In the genomic region with DNA sequence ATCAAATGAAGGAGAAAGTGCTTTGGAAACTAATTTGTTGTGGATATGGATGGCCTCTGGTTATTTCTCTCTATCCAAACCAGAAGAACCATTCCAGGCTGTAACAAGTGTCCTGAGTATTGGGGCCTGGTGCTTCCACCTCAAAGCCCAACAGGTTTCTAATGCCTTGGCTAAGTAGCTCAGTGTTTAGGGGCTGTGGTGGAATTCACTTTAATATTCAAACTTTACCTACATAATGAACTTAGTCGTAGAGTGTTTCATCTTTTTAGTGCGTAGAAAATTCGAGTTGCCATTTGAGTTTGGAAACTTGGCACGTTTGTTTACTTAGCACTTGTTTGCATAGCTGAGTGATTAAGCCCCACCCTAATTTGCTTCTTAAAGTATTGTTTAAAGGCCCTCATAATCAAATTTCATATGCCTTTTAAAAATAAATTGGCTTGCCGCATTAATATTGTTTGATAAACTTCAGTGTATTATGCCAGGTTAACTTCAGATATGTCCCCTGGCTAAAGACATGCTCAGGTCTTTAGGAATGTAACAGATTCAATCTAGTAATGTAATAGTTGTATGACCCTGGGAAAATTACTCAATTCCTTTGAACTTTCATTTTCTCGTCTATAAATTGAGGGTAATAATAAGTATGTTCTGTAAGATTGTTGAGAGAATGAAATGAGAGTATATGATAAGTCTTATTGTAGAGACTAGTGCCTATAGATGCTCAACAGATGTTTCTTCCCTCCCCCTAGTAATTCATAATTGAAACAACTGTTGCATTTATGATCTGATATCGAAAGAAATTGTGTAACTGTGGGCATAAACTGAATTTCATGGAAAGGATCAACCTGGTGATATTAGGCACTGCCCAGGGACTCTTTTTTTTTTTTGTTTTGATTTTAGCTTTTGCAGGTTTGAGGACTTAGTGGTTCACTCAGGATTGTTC, we compare ENCODE assay signal across 8 cellular contexts. TPM values are rescaled to one million over a fixed set of nuclear protein-coding genes. Genes with fewer than 3 reads are reported as not detected.
DNase-seq lines count a peak whose midpoint lies in the region; ATAC-seq and TF ChIP-seq lines count a peak whose summit lies in the region.

No MANE protein-coding gene starts in this region.

- H3K27ac Mint-ChIP-seq in CD8-positive, alpha-beta memory T cell = peak overlapping the region; percentile 81 to 97 (median 95)
- H3K27ac Mint-ChIP-seq in endothelial cell (ENCODE audit: unreplicated experiment) = peak overlapping the region; percentile 57

- H3K36me3 Mint-ChIP-seq in CD8-positive, alpha-beta memory T cell = peaks cover 0 to 11% (median 0%) of the 10 kb centered on the region in 3 donors
- no peaks in the 10 kb centered on the region for H3K36me3 Mint-ChIP-seq in endothelial cell (ENCODE audit: low read depth, unreplicated experiment)

- H4K20me1 ChIP-seq in OCI-LY1 (ENCODE audit: insufficient read depth, low read length) = no peaks in the 10 kb centered on the region

- peaks cover 0 to 2% of the 10 kb centered on the region in 2 donors for H3K27me3 Mint-ChIP-seq in CD8-positive, alpha-beta memory T cell
- peaks cover 12% of the 10 kb centered on the region for H3K27me3 Mint-ChIP-seq in endothelial cell (ENCODE audit: unreplicated experiment)

- H3K4me1 ChIP-seq in CD8-positive, alpha-beta memory T cell (ENCODE audit: insufficient read depth, low read length) = peaks cover 43% of the 10 kb centered on the region
- H3K4me1 ChIP-seq in OCI-LY1 (ENCODE audit: insufficient read depth, low read length, severe bottlenecking) (peaks cover 58% of the 10 kb centered on the region), ovary (ENCODE audit: insufficient read depth) (peaks cover 2% of the 10 kb centered on the region)

- H3K9me2 ChIP-seq in OCI-LY1 (ENCODE audit: low read depth, low read length) = no peaks in the 10 kb centered on the region

- intact Hi-C loops in ovary (cut with DNase I) = no loop called here

- peak overlapping the region; percentile 85 to 97 (median 93) for H3K4me3 Mint-ChIP-seq in CD8-positive, alpha-beta memory T cell
- peak overlapping the region; percentile 96 for H3K4me3 Mint-ChIP-seq in endothelial cell (ENCODE audit: unreplicated experiment)

- 53 to 61% (median 58%) methylated on average over 7 of the region's 7 CpGs for WGBS in ovary, 3 donors

- no peaks in the 10 kb centered on the region for H3K36me3 ChIP-seq in CD8-positive, alpha-beta memory T cell (ENCODE audit: insufficient read depth, low read length)
- H3K36me3 ChIP-seq in OCI-LY1 (ENCODE audit: insufficient read depth, low read length) = no peaks in the 10 kb centered on the region
- no peaks in the 10 kb centered on the region for H3K36me3 ChIP-seq in ovary

- H3K4me2 ChIP-seq in OCI-LY1 (ENCODE audit: low read length) = peak overlapping the region; percentile 79

- H3K79me2 ChIP-seq in OCI-LY1 (ENCODE audit: insufficient read depth, low read length) = no peaks in the 10 kb centered on the region

- CTCF ChIA-PET in CD8-positive, alpha-beta memory T cell (lab: Charles Lee) = interaction anchor here (0.6 kb wide), 1 partner anchor 167 kb away, joined by 3 read pairs; no protein-coding TSS in a partner anchor

- H3K9me3 Mint-ChIP-seq in CD8-positive, alpha-beta memory T cell = no peaks in the 10 kb centered on the region
- H3K9me3 Mint-ChIP-seq in endothelial cell (ENCODE audit: unreplicated experiment) = no peaks in the 10 kb centered on the region

- TF ChIP-seq CTCF in OCI-LY1 (IDR thresholded peaks at IDR 0.05; ENCODE audit: low read length) (no peak), endothelial cell (IDR thresholded peaks at IDR 0.05; ENCODE audit: unreplicated experiment) (no peak), ovary (IDR thresholded peaks at IDR 0.05) (no peak)

- DNase-seq in CD8-positive, alpha-beta memory T cell = no peak
- DNase-seq in endothelial cell (ENCODE audit: low spot score) (no peak), ovary (no peak), occipital lobe (lab: John Stamatoyannopoulos, UW) (no peak), SK-N-DZ (ENCODE audit: low spot score) (no peak), cerebellar cortex (ENCODE audit: low spot score) (no peak)

- peak overlapping the region; percentile 91 for H3K4me3 ChIP-seq in CD8-positive, alpha-beta memory T cell (ENCODE audit: low read length)
- H3K4me3 ChIP-seq in OCI-LY1 (ENCODE audit: low read depth, low read length, poor library complexity, severe bottlenecking) = peak overlapping the region; percentile 98
- H3K4me3 ChIP-seq in ovary = peak overlapping the region; percentile 88

- no peaks in the 10 kb centered on the region for H3K9me3 ChIP-seq in CD8-positive, alpha-beta memory T cell (ENCODE audit: low read length)
- H3K9me3 ChIP-seq in OCI-LY1 (ENCODE audit: low read length) = no peaks in the 10 kb centered on the region
- H3K9me3 ChIP-seq in ovary = no peaks in the 10 kb centered on the region

- H3F3A ChIP-seq in OCI-LY1 (ENCODE audit: insufficient read depth, low read length) = 0 out of 2 replicates have a peak, but pooled peaks cover 5% of the 10 kb centered on the region

- H2AFZ ChIP-seq in OCI-LY1 (ENCODE audit: low read length) = no peak overlapping the region

- peak overlapping the region; percentile 94 for H3K9ac ChIP-seq in OCI-LY1 (ENCODE audit: low read length)

- POLR2A ChIA-PET in CD8-positive, alpha-beta memory T cell (lab: Charles Lee) = interaction anchor here (0.6 kb wide), 1 partner anchor 19 kb away, joined by 3 read pairs; no protein-coding TSS in a partner anchor

- no peaks in the 10 kb centered on the region for H3K27me3 ChIP-seq in CD8-positive, alpha-beta memory T cell (ENCODE audit: insufficient read depth, low read length, poor library complexity, severe bottlenecking)
- no peaks in the 10 kb centered on the region for H3K27me3 ChIP-seq in OCI-LY1 (ENCODE audit: insufficient read depth, low read length)
- no peaks in the 10 kb centered on the region for H3K27me3 ChIP-seq in ovary

- H3K4me1 Mint-ChIP-seq in CD8-positive, alpha-beta memory T cell = peaks cover 38 to 52% (median 51%) of the 10 kb centered on the region in 3 donors
- peaks cover 23% of the 10 kb centered on the region for H3K4me1 Mint-ChIP-seq in endothelial cell (ENCODE audit: unreplicated experiment)

- no peak for TF ChIP-seq POLR2A in ovary (IDR thresholded peaks at IDR 0.05)

- ATAC-seq in GM21423 (IDR thresholded peaks at IDR 0.05; ENCODE audit: unreplicated experiment) = no peak

- H3K27ac ChIP-seq in CD8-positive, alpha-beta memory T cell (ENCODE audit: low read depth, low read length) = peak overlapping the region; percentile 64
- H3K27ac ChIP-seq in OCI-LY1 (ENCODE audit: low read depth, low read length, poor library complexity, severe bottlenecking) = peak overlapping the region; percentile 75
- H3K27ac ChIP-seq in ovary = no peak overlapping the region

- no peak for TF ChIP-seq EP300 in ovary (IDR thresholded peaks at IDR 0.05)

RNA-seq across cellular contexts. Expression of gene AGO4, which starts 1.6 kb away (rescaled TPM):
- 1 to 10 TPM; 8.3 to 9.1 TPM for total RNA-seq in CD8-positive, alpha-beta memory T cell
- 14.6 TPM for polyA plus RNA-seq in CD8-positive, alpha-beta memory T cell
- 26.6 TPM for total RNA-seq in endothelial cell (ENCODE audit: unreplicated experiment)
- 10 to 100 TPM in 3 of 7 donors, 1 to 10 TPM in 4; 6.5 to 14.3 (median 9.9) TPM for total RNA-seq in ovary
- polyA plus RNA-seq in ovary = 1 to 10 TPM; 6.7 to 10.0 TPM
- 102 TPM for total RNA-seq in occipital lobe
- polyA plus RNA-seq in SK-N-DZ (2014; cell fraction: cytosol; rRNA removed) = 6.0 and 7.4 TPM in 2 replicates
- 4.6 and 9.6 TPM in 2 replicates for polyA plus RNA-seq in SK-N-DZ (2014; cell fraction: nucleus; rRNA removed)

RNA-seq across cellular contexts. Expression of gene CLSPN, which starts 39.6 kb away (rescaled TPM):
- total RNA-seq in CD8-positive, alpha-beta memory T cell = 10 to 100 TPM; 83.5 to 84.8 TPM
- 0.09 TPM for polyA plus RNA-seq in CD8-positive, alpha-beta memory T cell
- total RNA-seq in endothelial cell (ENCODE audit: unreplicated experiment) (12.3 TPM), ovary (1 to 10 TPM in 1 of 7 donors, under 1 TPM in 4, not detected in 2; 0.05 to 1.8 (median 0.20) TPM), occipital lobe (10.9 TPM)
- under 1 TPM; 0.15 to 0.60 TPM for polyA plus RNA-seq in ovary
- 16.2 and 22.4 TPM in 2 replicates for polyA plus RNA-seq in SK-N-DZ (2014; cell fraction: cytosol; rRNA removed)
- polyA plus RNA-seq in SK-N-DZ (2014; cell fraction: nucleus; rRNA removed) = 8.7 and 13.2 TPM in 2 replicates

Comparison
In these comparisons a context has a peak if more than half of its experiments do, and no peak if none do; other contexts are left out.
1. H3K27ac ChIP-seq: peak in CD8-positive, alpha-beta memory T cell (single experiment) and OCI-LY1 (single experiment); none in ovary (0 of 2).
2. Peak in every context shown above with its lines, with median percentiles within 50 percentile points of each other: H3K4me3 ChIP-seq.